In the genomic region with DNA sequence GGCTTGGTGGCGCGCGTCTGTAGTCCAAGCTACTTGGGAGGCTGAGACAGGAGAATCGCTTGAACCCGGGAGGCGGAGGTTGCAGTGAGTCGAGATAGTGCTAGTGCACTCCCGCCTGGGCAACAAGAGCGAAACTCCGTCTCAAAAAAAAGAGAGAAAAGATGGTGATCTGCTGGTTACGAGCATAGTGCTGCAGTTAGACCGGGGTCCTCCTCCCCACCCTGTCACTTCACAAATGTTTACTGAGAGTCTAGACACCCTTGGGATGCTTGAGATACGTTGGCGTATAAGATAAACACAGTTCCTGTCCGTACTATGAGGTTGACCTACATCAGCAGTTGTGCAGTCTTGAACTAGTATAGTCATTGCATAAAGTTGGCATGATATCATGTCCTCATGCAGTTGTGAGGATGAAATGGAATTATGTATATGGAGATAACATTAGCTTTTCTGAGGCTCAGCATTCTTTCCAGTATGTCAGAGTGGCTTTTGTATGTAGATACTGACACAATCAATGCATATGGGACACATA, we compare ENCODE assay signal across 8 cellular contexts. TPM values are rescaled to one million over a fixed set of nuclear protein-coding genes. Genes with fewer than 3 reads are reported as not detected.
A peak's percentile ranks its signal among the peaks of the same experiment; 100 is the strongest.
DNase-seq lines count a peak whose midpoint lies in the region; ATAC-seq and TF ChIP-seq lines count a peak whose summit lies in the region.

No MANE protein-coding gene starts in this region.

- H3K4me1 Mint-ChIP-seq in natural killer cell: peaks cover 35 to 52% of the 10 kb centered on the region in 2 donors

- ATAC-seq in natural killer cell (no peak), GM18909 (IDR thresholded peaks at IDR 0.05; ENCODE audit: poor library complexity, unreplicated experiment) (no peak), HG03439 (IDR thresholded peaks at IDR 0.05; ENCODE audit: unreplicated experiment) (no peak), HG02938 (IDR thresholded peaks at IDR 0.05; ENCODE audit: unreplicated experiment) (no peak)

- H4K20me1 ChIP-seq in BLaER1: peaks cover 32% of the 10 kb centered on the region

- peak overlapping the region; percentile 91 to 96 for H3K27ac Mint-ChIP-seq in natural killer cell

- H3K9me3 ChIP-seq in BLaER1: no peaks in the 10 kb centered on the region
- H3K9me3 ChIP-seq in duodenal mucosa (ENCODE audit: control insufficient read depth in 1 of 2, low read length in 2 of 2): no peaks in the 10 kb centered on the region

- H3K27ac ChIP-seq in BLaER1: peak overlapping the region; percentile 87
- H3K27ac ChIP-seq in duodenal mucosa (ENCODE audit: low read depth, low read length): no peak overlapping the region

- TF ChIP-seq POLR2A in NB4 (IDR thresholded peaks at IDR 0.05; ENCODE audit: extremely low read depth, insufficient read length): no peak

- H3K9ac ChIP-seq in BLaER1: peak overlapping the region; percentile 93
- H3K9ac ChIP-seq in duodenal mucosa (ENCODE audit: low read depth in 1 of 2, low read length in 2 of 2): peak overlapping the region; percentile 83 to 98

- H3K9me3 Mint-ChIP-seq in natural killer cell: no peaks in the 10 kb centered on the region

- no peaks in the 10 kb centered on the region for H3K27me3 Mint-ChIP-seq in natural killer cell (ENCODE audit: low read depth in 2 of 2)

- H3K27me3 ChIP-seq in BLaER1 (no peaks in the 10 kb centered on the region), duodenal mucosa (ENCODE audit: control insufficient read depth in 1 of 2, insufficient read depth in 2 of 2, low read length in 2 of 2) (no peaks in the 10 kb centered on the region)

- H3K4me1 ChIP-seq in BLaER1 (peaks cover 25% of the 10 kb centered on the region), duodenal mucosa (ENCODE audit: control insufficient read depth in 1 of 2, insufficient read depth in 2 of 2, low read length in 2 of 2) (peaks cover 18 to 25% of the 10 kb centered on the region in 2 donors)

- in situ Hi-C loops in ACHN (cut with HindIII; ENCODE audit: low pct_ligation_motif_present, low pct_unique_long_range_greater_than_20kb, low sequenced_read_pairs): no loop called here

- H3K36me3 ChIP-seq in BLaER1 (peaks cover 32% of the 10 kb centered on the region), duodenal mucosa (ENCODE audit: control insufficient read depth in 1 of 2, insufficient read depth in 2 of 2, low read length in 2 of 2) (peaks cover 12 to 16% of the 10 kb centered on the region in 2 donors)

- H3K36me3 Mint-ChIP-seq in natural killer cell: peaks cover 6% of the 10 kb centered on the region

- H3K4me3 Mint-ChIP-seq in natural killer cell: peak overlapping the region; percentile 92

- H3K4me3 ChIP-seq in BLaER1 (peak overlapping the region; percentile 87), NB4 (ENCODE audit: low read depth, low read length) (peak overlapping the region; percentile 96), duodenal mucosa (ENCODE audit: low read depth in 1 of 2, low read length in 2 of 2) (peak overlapping the region; percentile 79 to 93)

- DNase-seq in NB4 (ENCODE audit: low read depth): peak; percentile 26
- no peak for DNase-seq in natural killer cell
- no peak for DNase-seq in ACHN

- intact Hi-C loops in natural killer cell (cut with micrococcal nuclease): loop anchor here (2.0 kb wide), 2 partner anchors 88 to 126 kb away; partner anchors contain the start of gene ATXN2

- H3K4me2 ChIP-seq in BLaER1: peak overlapping the region; percentile 90

- TF ChIP-seq CTCF in NB4 (IDR thresholded peaks at IDR 0.05; ENCODE audit: low read depth, low read length): no peak
- no peak for TF ChIP-seq CTCF in natural killer cell (IDR thresholded peaks at IDR 0.05)

RNA-seq across cellular contexts. Expression of gene ACAD10, which starts 0.8 kb away (rescaled TPM):
- total RNA-seq in natural killer cell: 10 to 100 TPM; 19.0 to 29.0 (median 27.0) TPM

RNA-seq across cellular contexts. Expression of gene BRAP, which starts 0.9 kb away (rescaled TPM):
- total RNA-seq in natural killer cell: 10 to 100 TPM; 24.6 to 28.8 (median 27.8) TPM
